ENCODE assay signal across 1 cellular context in genomic region chr11:34915136-34916013, GRCh38.
TF ChIP-seq lines count a peak whose summit lies in the region.

No MANE protein-coding gene starts in this region.

TF ChIP-seq in SK-N-SH, 30 proteins besides CTCF, POLR2A, EP300 and RAD21 (continued from another document):
- TF ChIP-seq YY1 (IDR thresholded peaks at IDR 0.05; ENCODE audit: low read depth): no peak
